Comparison of ENCODE assay signal across 11 cellular contexts in the genomic region with DNA sequence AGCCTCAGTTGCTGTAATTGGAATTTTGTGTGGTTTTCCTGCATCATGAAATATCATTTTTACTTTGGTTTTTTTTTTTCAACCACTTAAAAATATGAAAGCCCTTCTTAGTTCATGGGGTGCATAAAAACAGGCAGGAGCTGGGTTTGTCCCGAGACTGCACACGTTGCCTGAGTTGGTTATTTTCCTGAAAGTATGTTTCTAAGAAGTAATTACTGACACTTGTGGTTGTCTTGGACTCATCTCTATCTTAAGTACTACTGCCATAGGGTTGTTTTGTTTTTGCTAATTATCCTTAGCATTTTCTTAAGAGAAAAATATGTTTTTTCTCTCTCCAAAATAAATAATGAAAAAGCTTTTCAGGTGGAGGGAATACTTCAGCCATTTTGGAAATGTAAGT.
"Had no signal": no experiment of that assay in that cellular context is flagged by ENCODE, and none has a peak within 500 bp of the region (broad histone marks: within the 10 kb centered on the region; RNA-seq: fewer than 3 reads in every experiment).

No MANE protein-coding gene starts in this region.

- H3K4me1 Mint-ChIP-seq: central memory CD8-positive, alpha-beta T cell had no signal

- H3K36me3 ChIP-seq: uterus had no signal

- H3K4me2 ChIP-seq: hepatocyte, SK-N-SH had no signal

- H3K27ac ChIP-seq: hepatocyte, stomach had no signal

- H3K27me3 Mint-ChIP-seq: central memory CD8-positive, alpha-beta T cell had no signal

- H2AFZ ChIP-seq: hepatocyte had no signal

- H3K4me1 ChIP-seq: uterus had no signal

- H3K9me3 ChIP-seq: SK-N-SH, uterus had no signal

- H3K27me3 ChIP-seq: hepatocyte, stomach, uterus had no signal

- H3K4me3 Mint-ChIP-seq: brain; central memory CD8-positive, alpha-beta T cell had no signal

- ATAC-seq: left ventricle myocardium superior had no signal

- H3K9ac ChIP-seq: SK-N-SH had no signal

- H3K4me3 ChIP-seq: hepatocyte, stomach, uterus had no signal

- DNase-seq: activated naive CD4-positive, alpha-beta T cell treated with Interleukin-2 at 50 U/mL for 16 hours; cortex of kidney; kidney; left ventricle myocardium superior; SK-N-SH; stimulated activated CD4-positive, alpha-beta T cell treated with anti-CD3 and anti-CD28 coated beads, Interleukin-4, amount 100 ng/mL, for 24 hours; stomach; uterus had no signal
